14 cellular contexts compared by ENCODE assay signal in genomic region chr11:132242662-132243061, GRCh38.
"Had no signal": no experiment of that assay in that cellular context is flagged by ENCODE, and none has a peak within 500 bp of the region (broad histone marks: within the 10 kb centered on the region; RNA-seq: fewer than 3 reads in every experiment).

No MANE protein-coding gene starts in this region.

- DNase-seq: dermis blood vessel endothelial cell; effector CD4-positive, alpha-beta T cell; endodermal cell; erythroblast; foreskin keratinocyte; immature natural killer cell; left lung; mucosa of descending colon; naive thymus-derived CD8-positive, alpha-beta T cell; posterior cingulate gyrus; sigmoid colon; stimulated activated CD4-positive, alpha-beta T cell treated with anti-CD3 and anti-CD28 coated beads, Interleukin-2, amount 100 ng/mL, for 24 hours; stimulated activated naive CD4-positive, alpha-beta T cell treated with Interleukin-2 at 50 U/mL for 16 hours; trophoblast cell had no signal

- ATAC-seq: foreskin keratinocyte; left lung; mucosa of descending colon; naive thymus-derived CD8-positive, alpha-beta T cell had no signal
